21 cellular contexts compared by ENCODE assay signal in the genomic region with DNA sequence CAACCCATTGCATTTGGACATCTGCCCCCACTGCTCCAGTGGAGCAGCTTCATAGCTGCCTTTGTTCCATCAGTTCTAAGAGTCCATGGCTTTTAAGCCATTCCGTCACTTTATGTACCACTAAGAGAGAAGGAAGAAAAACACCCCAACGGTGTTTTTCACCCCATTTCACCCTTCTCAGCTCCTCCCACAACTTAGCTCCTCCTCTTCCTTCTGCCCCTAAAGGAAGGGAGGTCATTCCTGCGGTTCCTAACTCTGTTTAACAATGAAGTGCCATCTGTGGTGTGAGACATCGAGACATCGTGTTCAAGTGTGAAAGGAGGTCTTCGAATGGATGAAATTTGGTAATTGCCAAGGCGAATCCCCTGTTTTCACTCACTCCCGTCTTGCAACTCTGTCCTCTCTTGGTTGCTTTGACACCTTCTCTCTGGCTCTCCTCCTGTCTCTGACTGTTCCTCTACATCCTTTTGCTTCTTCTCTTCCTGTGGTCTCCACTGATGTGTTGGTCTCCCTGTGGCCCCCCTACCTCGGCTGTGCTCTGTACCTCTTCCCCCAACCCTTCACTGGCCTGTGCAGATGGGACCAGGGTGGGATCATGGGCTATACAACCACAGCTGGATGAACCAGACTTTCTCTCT. TPM values are rescaled to one million over a fixed set of nuclear protein-coding genes. Genes with fewer than 3 reads are reported as not detected.
"Had no signal": no experiment of that assay in that cellular context is flagged by ENCODE, and none has a peak within 500 bp of the region (broad histone marks: within the 10 kb centered on the region; RNA-seq: fewer than 3 reads in every experiment).

No MANE protein-coding gene starts in this region.

- FAIRE-seq: islet of Langerhans had no signal

- H2AFZ ChIP-seq: hepatocyte had no signal

- H3K36me3 ChIP-seq: cardiac muscle cell, vagina, WERI-Rb-1 had no signal

- H3K27ac ChIP-seq: cardiac muscle cell, hepatocyte, vagina, WERI-Rb-1 had no signal

- H3K4me3 ChIP-seq: cardiac muscle cell, hepatocyte, lung, vagina had no signal

- H3K27ac Mint-ChIP-seq: activated naive CD8-positive, alpha-beta T cell treated with anti-CD3 and anti-CD28 coated beads for 36 hours; activated T-helper 1 cell treated with anti-CD3 and anti-CD28 coated beads, Interleukin-12 subunit alpha, Interleukin-12 subunit beta, Interleukin-2, Interleukin-4 antibody, amounts not matched to agents 30 ng/mL and 10 ng/mL and 1 ng/mL, durations not matched to agents 14 hours and 24 hours and 36 hours; mesothelial cell of epicardium; stimulated activated naive CD8-positive, alpha-beta T cell treated with anti-CD3 and anti-CD28 coated beads, Interleukin-15, amount 100 ng/mL, for 72 hours; T-helper 17 cell had no signal

- H3K4me1 Mint-ChIP-seq: activated naive CD8-positive, alpha-beta T cell treated with anti-CD3 and anti-CD28 coated beads for 36 hours; mesothelial cell of epicardium had no signal

- H3K4me3 Mint-ChIP-seq: activated naive CD8-positive, alpha-beta T cell treated with anti-CD3 and anti-CD28 coated beads for 36 hours; activated T-helper 1 cell treated with anti-CD3 and anti-CD28 coated beads, Interleukin-12 subunit alpha, Interleukin-12 subunit beta, Interleukin-2, Interleukin-4 antibody, amounts not matched to agents 30 ng/mL and 10 ng/mL and 1 ng/mL, durations not matched to agents 14 hours and 24 hours and 36 hours; mesothelial cell of epicardium; stimulated activated naive CD8-positive, alpha-beta T cell treated with anti-CD3 and anti-CD28 coated beads, Interleukin-15, amount 100 ng/mL, for 72 hours; T-helper 17 cell had no signal

- H3K79me2 ChIP-seq: hepatocyte had no signal

- H3K4me1 ChIP-seq: vagina had no signal

- H3K27me3 ChIP-seq: vagina had no signal

- H3K9me3 Mint-ChIP-seq: activated naive CD8-positive, alpha-beta T cell treated with anti-CD3 and anti-CD28 coated beads for 36 hours; activated T-helper 1 cell treated with anti-CD3 and anti-CD28 coated beads, Interleukin-12 subunit alpha, Interleukin-12 subunit beta, Interleukin-2, Interleukin-4 antibody, amounts not matched to agents 30 ng/mL and 10 ng/mL and 1 ng/mL, durations not matched to agents 14 hours and 24 hours and 36 hours; mesothelial cell of epicardium; stimulated activated naive CD8-positive, alpha-beta T cell treated with anti-CD3 and anti-CD28 coated beads, Interleukin-15, amount 100 ng/mL, for 72 hours had no signal

- ATAC-seq: stimulated activated naive CD8-positive, alpha-beta T cell treated with anti-CD3 and anti-CD28 coated beads, Interleukin-15, amount 100 ng/mL, for 72 hours; T-helper 17 cell had no signal

- H3K36me3 Mint-ChIP-seq: activated naive CD8-positive, alpha-beta T cell treated with anti-CD3 and anti-CD28 coated beads for 36 hours; mesothelial cell of epicardium had no signal

- DNase-seq: activated CD4-positive, alpha-beta T cell treated with anti-CD3 and anti-CD28 coated beads for 1 hour; activated CD4-positive, alpha-beta T cell treated with anti-CD3 and anti-CD28 coated beads, Interleukin-2, amount 50 U/mL, for 4 hours; activated gamma-delta T cell treated with Interleukin-2 at 50 U/mL for 16 hours; activated naive CD8-positive, alpha-beta T cell treated with anti-CD3 and anti-CD28 coated beads for 36 hours; amniotic stem cell; occipital lobe; stimulated activated CD4-positive, alpha-beta T cell treated with anti-CD3 and anti-CD28 coated beads, Interleukin-2, amount 100 ng/mL, for 24 hours; stimulated activated naive CD8-positive, alpha-beta T cell treated with anti-CD3 and anti-CD28 coated beads, Interleukin-15, amount 100 ng/mL, for 72 hours; T-helper 17 cell; trophoblast cell; WERI-Rb-1 had no signal

- H3K4me2 ChIP-seq: hepatocyte had no signal

- H3K9me3 ChIP-seq: vagina had no signal

RNA-seq across cellular contexts. Expression of gene SMKR1, which starts 23.0 kb away (rescaled TPM):
- total RNA-seq: cardiac muscle cell, fibroblast of villous mesenchyme, hepatocyte, left lobe of liver, posterior vena cava, vagina had no signal
